Comparison of ENCODE assay signal across 26 cellular contexts in genomic region chr12:15265868-15266267, GRCh38. TPM values are rescaled to one million over a fixed set of nuclear protein-coding genes. Genes with fewer than 3 reads are reported as not detected.
DNase-seq lines count a peak whose midpoint lies in the region; ATAC-seq, FAIRE-seq and TF ChIP-seq lines count a peak whose summit lies in the region.
"Had no signal": no experiment of that assay in that cellular context is flagged by ENCODE, and none has a peak within 500 bp of the region (broad histone marks: within the 10 kb centered on the region; RNA-seq: fewer than 3 reads in every experiment).

No MANE protein-coding gene starts in this region.

- no peaks in the 10 kb centered on the region for H3K4me1 Mint-ChIP-seq in H9
- H3K4me1 Mint-ChIP-seq: CD4-positive, CD25-positive, alpha-beta regulatory T cell had no signal

- H2BK120ac ChIP-seq in H9 (ENCODE audit: low read depth, low read length, poor library complexity, severe bottlenecking), result no peak overlapping the region

- no peak for FAIRE-seq in HepG2 (lab: Jason Lieb, UNC)
- FAIRE-seq: GM12878, HTR-8/SVneo had no signal

- no peak for ATAC-seq in HepG2
- ATAC-seq: GM12878, Right ventricle myocardium inferior, SK-N-SH treated with all-trans-retinoic acid at 6 μM for 48 hours had no signal

- H3K9ac ChIP-seq in H9 (ENCODE audit: extremely low read depth, insufficient read length, low read length), result no peak overlapping the region
- H3K9ac ChIP-seq in HepG2 (ENCODE audit: insufficient read depth, low read depth, low read length), result no peak overlapping the region
- H3K9ac ChIP-seq: BLaER1 had no signal

- no peak overlapping the region for H2BK5ac ChIP-seq in H9 (ENCODE audit: insufficient read length, low read length)

- H3K9me3 Mint-ChIP-seq in H9, result no peaks in the 10 kb centered on the region

- H3K79me2 ChIP-seq in H9 (ENCODE audit: insufficient read depth, low read length) (no peaks in the 10 kb centered on the region), HepG2 (ENCODE audit: insufficient read depth, low read length) (no peaks in the 10 kb centered on the region)

- BruUV-seq in HepG2 (replicated peaks; lab: Mats Ljungman, UMichigan), result no TSS peak

- H3K36me3 ChIP-seq in HepG2 (replicated peaks in 1 of 2; ENCODE audit: control insufficient read depth in 1 of 2, insufficient read depth in 2 of 2, low read length in 2 of 2), result no peaks in the 10 kb centered on the region
- H3K36me3 ChIP-seq: BLaER1, SJCRH30 had no signal

- no peak overlapping the region for H3K23ac ChIP-seq in H9 (ENCODE audit: insufficient read length, low read depth, low read length)

- H3K4me1 ChIP-seq in H9 (ENCODE audit: insufficient read depth, low read length), result no peaks in the 10 kb centered on the region
- no peaks in the 10 kb centered on the region for H3K4me1 ChIP-seq in HepG2 (ENCODE audit: insufficient read depth, low read length)
- H3K4me1 ChIP-seq: SJCRH30 had no signal

- H3K4me3 ChIP-seq in HepG2 (replicated peaks in 1 of 3; ENCODE audit: insufficient read depth in 1 of 3, low read depth in 2 of 3, low read length in 3 of 3), result no peak overlapping the region
- H3K4me3 ChIP-seq: BLaER1, GM12878, PC-9, SJCRH30 had no signal

- no peak overlapping the region for H2BK20ac ChIP-seq in H9 (ENCODE audit: low read depth, low read length, poor library complexity, severe bottlenecking)

- H3K4ac ChIP-seq in H9 (ENCODE audit: low read depth, low read length), result no peak overlapping the region

- H3K9me3 ChIP-seq in H9 (ENCODE audit: control insufficient read depth, low read depth, low read length) (no peaks in the 10 kb centered on the region), HepG2 (ENCODE audit: low read length) (no peaks in the 10 kb centered on the region)
- H3K9me3 ChIP-seq: BLaER1, SJCRH30 had no signal

- POLR2A ChIA-PET in HepG2 (lab: Yijun Ruan, JAX), result no interaction called here

- no peak overlapping the region for H3K27ac Mint-ChIP-seq in H9
- H3K27ac Mint-ChIP-seq: CD4-positive, CD25-positive, alpha-beta regulatory T cell had no signal

- in situ Hi-C loops in HepG2 (cut with HindIII; ENCODE audit: extremely low pct_ligation_motif_present, low pct_unique_long_range_greater_than_20kb), result no loop called here

- H2AFZ ChIP-seq in H9 (ENCODE audit: low read length) (no peak overlapping the region), HepG2 (ENCODE audit: low read length) (no peak overlapping the region)
- H2AFZ ChIP-seq: PC-9 had no signal

- no peak overlapping the region for H3K14ac ChIP-seq in H9 (ENCODE audit: insufficient read depth, low read length)

- TF ChIP-seq CTCF in H9 (conservative IDR thresholded peaks at IDR 0.05), result no peak
- TF ChIP-seq CTCF in HepG2 (CRISPR knock-in tag; IDR thresholded peaks at IDR 0.05), result no peak

- no peak for TF ChIP-seq POLR2A in HepG2 (IDR thresholded peaks at IDR 0.05; ENCODE audit: insufficient read depth in 1 of 2, low read depth in 2 of 2, low read length in 2 of 2)

- H2AK5ac ChIP-seq in H9 (ENCODE audit: insufficient read length, low read length), result no peak overlapping the region

- H2BK15ac ChIP-seq in H9 (ENCODE audit: low read depth, low read length), result no peak overlapping the region

- H4K20me1 ChIP-seq in H9 (ENCODE audit: control insufficient read depth, insufficient read depth, insufficient read length), result no peaks in the 10 kb centered on the region
- no peaks in the 10 kb centered on the region for H4K20me1 ChIP-seq in HepG2 (ENCODE audit: insufficient read depth, low read length)
- H4K20me1 ChIP-seq: BLaER1 had no signal

- no peak overlapping the region for H3K18ac ChIP-seq in H9 (ENCODE audit: insufficient read length, low read depth, low read length)

- H3K27me3 ChIP-seq in H9 (ENCODE audit: insufficient read depth, low read length), result no peaks in the 10 kb centered on the region
- no peaks in the 10 kb centered on the region for H3K27me3 ChIP-seq in HepG2 (ENCODE audit: control insufficient read depth in 1 of 2, insufficient read depth in 2 of 2, low read length in 2 of 2)
- H3K27me3 ChIP-seq: BLaER1, SJCRH30 had no signal

- no peak overlapping the region for H3K4me3 Mint-ChIP-seq in H9

- CTCF ChIA-PET in HepG2 (lab: Yijun Ruan, JAX; ENCODE audit: low intra/inter-chr PET ratio, low total read pairs), result no interaction called here

- H4K5ac ChIP-seq in H9 (ENCODE audit: insufficient read length, low read depth, low read length), result no peak overlapping the region

- intact Hi-C loops in HepG2 (cut with micrococcal nuclease; ENCODE audit: unreplicated experiment), result no loop called here

- H3K27ac ChIP-seq in H9 (ENCODE audit: insufficient read length, low read depth, low read length), result no peak overlapping the region
- H3K27ac ChIP-seq in HepG2 (ENCODE audit: extremely low read length, insufficient read depth, low read length), result no peak overlapping the region
- H3K27ac ChIP-seq: BLaER1, PC-9, SJCRH30 had no signal

- H2BK12ac ChIP-seq in H9 (ENCODE audit: insufficient read length, low read depth, low read length), result no peak overlapping the region

- no peaks in the 10 kb centered on the region for H3K23me2 ChIP-seq in H9 (ENCODE audit: insufficient read length, low read depth, low read length, poor library complexity, severe bottlenecking)

- DNase-seq in NCI-H345 (lab: John Stamatoyannopoulos, UW) (peak; percentile 53), NCI-H345 treated with DMSO at 0.1 percent for 48 hours (lab: John Stamatoyannopoulos, UW; ENCODE audit: unreplicated experiment) (no peak), H9 (no peak), SW480 (ENCODE audit: low spot score) (peak; percentile 17), fibroblast of the conjunctiva (ENCODE audit: low read depth) (peak; percentile 12), NCI-H2196 (lab: John Stamatoyannopoulos, UW; ENCODE audit: unreplicated experiment) (no peak), HepG2 (ENCODE audit: low spot score) (no peak)
- DNase-seq: CD4-positive, CD25-positive, alpha-beta regulatory T cell; DMS79; EL; GDM1; KG1; NCI-H1048; NCI-H1417 treated with DMSO at 0.1 percent for 48 hours; NCI-H1694 treated with DMSO at 0.1 percent for 48 hours; NCI-H510A; PC-9; SJCRH30; T-helper 2 cell had no signal

- no peaks in the 10 kb centered on the region for H3K36me3 Mint-ChIP-seq in H9 (ENCODE audit: insufficient read depth in 1 of 3, low read depth in 3 of 3)
- H3K36me3 Mint-ChIP-seq: CD4-positive, CD25-positive, alpha-beta regulatory T cell had no signal

- H3T11ph ChIP-seq in H9 (ENCODE audit: low read length), result peak overlapping the region; percentile 53

- no peak overlapping the region for H4K8ac ChIP-seq in H9 (replicated peaks; ENCODE audit: insufficient read length, low read depth, low read length)

- no peak for TF ChIP-seq RAD21 in HepG2 (CRISPR knock-in tag; IDR thresholded peaks at IDR 0.05)

- no peaks in the 10 kb centered on the region for H3K27me3 Mint-ChIP-seq in H9 (ENCODE audit: low read depth)

- no peak overlapping the region for H3K4me2 ChIP-seq in H9 (ENCODE audit: insufficient read depth, insufficient read length, low read length)
- no peak overlapping the region for H3K4me2 ChIP-seq in HepG2 (ENCODE audit: low read depth, low read length)
- H3K4me2 ChIP-seq: BLaER1, PC-9 had no signal

- no peak for TF ChIP-seq EP300 in HepG2 (IDR thresholded peaks at IDR 0.05; ENCODE audit: low read depth in 2 of 2, low read length in 2 of 2)
- TF ChIP-seq EP300 in HepG2 (CRISPR knock-in tag; IDR thresholded peaks at IDR 0.05; ENCODE audit: borderline replicate concordance), result no peak

- H3K79me1 ChIP-seq in H9 (ENCODE audit: insufficient read depth, low read depth, low read length, poor library complexity, severe bottlenecking), result no peaks in the 10 kb centered on the region

- H4K91ac ChIP-seq in H9 (ENCODE audit: insufficient read length, low read depth, low read length), result no peak overlapping the region

- no peak overlapping the region for H3K56ac ChIP-seq in H9 (ENCODE audit: insufficient read length, low read depth, low read length)

RNA-seq across cellular contexts. Expression of gene RERG, which starts 44.7 kb away (rescaled TPM):
- total RNA-seq in H9 (2021), result 0.18 TPM in 1 of 2 replicates, not detected in the other
- not detected in 2 replicates for total RNA-seq in HepG2 (2016; rRNA removed; fragmentation: Illumina TruSeq; extraction: Trizol)
- total RNA-seq in HepG2 (2016; cell fraction: cytosol; rRNA removed; fragmentation: Illumina TruSeq; extraction: Trizol; ENCODE audit: low read depth), result not detected in 2 replicates
- total RNA-seq in HepG2 (2016; cell fraction: insoluble cytoplasmic fraction; rRNA removed; fragmentation: Illumina TruSeq; extraction: Trizol), result not detected in 2 replicates
- not detected in 2 replicates for total RNA-seq in HepG2 (2016; cell fraction: membrane; rRNA removed; fragmentation: Illumina TruSeq; extraction: Trizol)
- total RNA-seq in HepG2 (2016; cell fraction: nucleus; rRNA removed; fragmentation: Illumina TruSeq; extraction: Trizol), result not detected in 2 replicates
- polyA plus RNA-seq in HepG2 (2011; rRNA removed), result not detected in 2 replicates
- polyA plus RNA-seq in HepG2 (2011; cell fraction: cytosol; rRNA removed), result not detected in 2 replicates
- not detected in 2 replicates for polyA plus RNA-seq in HepG2 (2011; cell fraction: nucleus; rRNA removed)
- polyA plus RNA-seq in HepG2 (2012), result not detected in 2 replicates
- polyA plus RNA-seq in HepG2 (2016; cell fraction: cytosol; fragmentation: Illumina TruSeq; extraction: Trizol; ENCODE audit: low read depth), result not detected in 2 replicates
- polyA plus RNA-seq in HepG2 (2016; cell fraction: insoluble cytoplasmic fraction; fragmentation: Illumina TruSeq; extraction: Trizol; ENCODE audit: low read depth), result not detected in 2 replicates
- polyA plus RNA-seq in HepG2 (2016; cell fraction: membrane; fragmentation: Illumina TruSeq; extraction: Trizol; ENCODE audit: low read depth), result not detected in 2 replicates
- polyA plus RNA-seq in HepG2 (2016; cell fraction: nucleus; fragmentation: Illumina TruSeq; extraction: Trizol; ENCODE audit: insufficient read depth, low read depth), result not detected in 2 replicates
- not detected in 2 replicates for polyA minus RNA-seq in HepG2 (2011; rRNA and poly(A)+ RNA removed; ENCODE audit: low replicate concordance)
- not detected in 2 replicates for polyA minus RNA-seq in HepG2 (2011; cell fraction: cytosol; rRNA and poly(A)+ RNA removed)
- polyA minus RNA-seq in HepG2 (2011; cell fraction: nucleus; rRNA and poly(A)+ RNA removed), result not detected in 2 replicates
- total RNA-seq: A172; CD4-positive, CD25-positive, alpha-beta regulatory T cell; RPMI7951; SJCRH30 had no signal
- polyA plus RNA-seq: CD4-positive, CD25-positive, alpha-beta regulatory T cell had no signal

RNA-seq across cellular contexts. Expression of gene PTPRO, which starts 56.4 kb away (rescaled TPM):
- total RNA-seq in H9 (2021) (0.37 and 0.52 TPM in 2 replicates), HepG2 (2016; rRNA removed; fragmentation: Illumina TruSeq; extraction: Trizol) (not detected in 2 replicates)
- total RNA-seq in HepG2 (2016; cell fraction: cytosol; rRNA removed; fragmentation: Illumina TruSeq; extraction: Trizol; ENCODE audit: low read depth), result not detected in 2 replicates
- total RNA-seq in HepG2 (2016; cell fraction: insoluble cytoplasmic fraction; rRNA removed; fragmentation: Illumina TruSeq; extraction: Trizol), result 0.11 TPM in 1 of 2 replicates, not detected in the other
- not detected in 2 replicates for total RNA-seq in HepG2 (2016; cell fraction: membrane; rRNA removed; fragmentation: Illumina TruSeq; extraction: Trizol)
- not detected in 2 replicates for total RNA-seq in HepG2 (2016; cell fraction: nucleus; rRNA removed; fragmentation: Illumina TruSeq; extraction: Trizol)
- 0.04 TPM in 1 of 2 replicates, not detected in the other for polyA plus RNA-seq in HepG2 (2011; rRNA removed)
- polyA plus RNA-seq in HepG2 (2011; cell fraction: cytosol; rRNA removed), result 0.03 TPM in 1 of 2 replicates, not detected in the other
- 0.03 and 0.09 TPM in 2 replicates for polyA plus RNA-seq in HepG2 (2011; cell fraction: nucleus; rRNA removed)
- 0.03 and 0.08 TPM in 2 replicates for polyA plus RNA-seq in HepG2 (2012)
- not detected in 2 replicates for polyA plus RNA-seq in HepG2 (2016; cell fraction: cytosol; fragmentation: Illumina TruSeq; extraction: Trizol; ENCODE audit: low read depth)
- not detected in 2 replicates for polyA plus RNA-seq in HepG2 (2016; cell fraction: insoluble cytoplasmic fraction; fragmentation: Illumina TruSeq; extraction: Trizol; ENCODE audit: low read depth)
- not detected in 2 replicates for polyA plus RNA-seq in HepG2 (2016; cell fraction: membrane; fragmentation: Illumina TruSeq; extraction: Trizol; ENCODE audit: low read depth)
- 0.39 TPM in 1 of 2 replicates, not detected in the other for polyA plus RNA-seq in HepG2 (2016; cell fraction: nucleus; fragmentation: Illumina TruSeq; extraction: Trizol; ENCODE audit: insufficient read depth, low read depth)
- not detected in 2 replicates for polyA minus RNA-seq in HepG2 (2011; rRNA and poly(A)+ RNA removed; ENCODE audit: low replicate concordance)
- not detected in 2 replicates for polyA minus RNA-seq in HepG2 (2011; cell fraction: cytosol; rRNA and poly(A)+ RNA removed)
- not detected in 2 replicates for polyA minus RNA-seq in HepG2 (2011; cell fraction: nucleus; rRNA and poly(A)+ RNA removed)
- total RNA-seq: A172, PC-9 had no signal

Comparison
In these comparisons a context has a peak if more than half of its experiments do, and no peak if none do; other contexts are left out.
1. DNase-seq: peak in NCI-H345 (single experiment), SW480 (single experiment) and fibroblast of the conjunctiva (single experiment); none in NCI-H345 treated with DMSO at 0.1 percent for 48 hours (single experiment), H9 (single experiment), NCI-H2196 (single experiment) and HepG2 (single experiment).